Comparison of ENCODE assay signal across 14 cellular contexts in genomic region chr7:150325901-150326300, GRCh38. TPM values are rescaled to one million over a fixed set of nuclear protein-coding genes. Genes with fewer than 3 reads are reported as not detected.
"Had no signal": no experiment of that assay in that cellular context is flagged by ENCODE, and none has a peak within 500 bp of the region (broad histone marks: within the 10 kb centered on the region; RNA-seq: fewer than 3 reads in every experiment).

No MANE protein-coding gene starts in this region.

- FAIRE-seq: colon, islet of Langerhans had no signal

- H3K36me3 Mint-ChIP-seq: neural progenitor cell had no signal

- H3K4me2 ChIP-seq: neural progenitor cell had no signal

- H3K27me3 Mint-ChIP-seq: activated CD4-positive, alpha-beta memory T cell treated with anti-CD3 and anti-CD28 coated beads, Interleukin-2, amount 10 ng/mL, durations not matched to agents 7 days and 5 days; stimulated activated naive CD8-positive, alpha-beta T cell treated with anti-CD3 and anti-CD28 coated beads, Interleukin-15, Interleukin-2, amounts not matched to agents 100 ng/mL and 50 ng/mL, for 24 hours had no signal

- H3K9me3 Mint-ChIP-seq: activated CD4-positive, alpha-beta memory T cell treated with anti-CD3 and anti-CD28 coated beads, Interleukin-2, amount 10 ng/mL, durations not matched to agents 7 days and 5 days; stimulated activated naive CD8-positive, alpha-beta T cell treated with anti-CD3 and anti-CD28 coated beads, Interleukin-15, Interleukin-2, amounts not matched to agents 100 ng/mL and 50 ng/mL, for 24 hours had no signal

- DNase-seq: activated CD4-positive, alpha-beta memory T cell treated with anti-CD3 and anti-CD28 coated beads, Interleukin-2, amount 10 ng/mL, durations not matched to agents 7 days and 5 days; activated CD4-positive, alpha-beta T cell treated with anti-CD3 and anti-CD28 coated beads for 1 hour; activated effector memory CD4-positive, alpha-beta T cell treated with Interleukin-2 at 50 U/mL for 16 hours; foreskin melanocyte; head of caudate nucleus; stimulated activated CD4-positive, alpha-beta T cell treated with anti-CD3 and anti-CD28 coated beads, Interleukin-15, amount 100 ng/mL, for 24 hours; stimulated activated CD4-positive, alpha-beta T cell treated with anti-CD3 and anti-CD28 coated beads, Interleukin-4, amount 100 ng/mL, for 24 hours; testis had no signal

- H2AFZ ChIP-seq: neural progenitor cell, parathyroid adenoma had no signal

- H3K4me3 Mint-ChIP-seq: neural progenitor cell had no signal

- H3K9ac ChIP-seq: neural progenitor cell, parathyroid adenoma had no signal

- H3K27ac Mint-ChIP-seq: neural progenitor cell had no signal

- H3K36me3 ChIP-seq: neural progenitor cell had no signal

- H3K27ac ChIP-seq: neural progenitor cell, testis had no signal

- H3K9me3 ChIP-seq: left lung, testis had no signal

- H3K4me3 ChIP-seq: left lung, neural progenitor cell, testis had no signal

- H3K27me3 ChIP-seq: neural progenitor cell, testis had no signal

RNA-seq across cellular contexts. Expression of gene RARRES2, which starts 15.5 kb away (rescaled TPM):
- total RNA-seq: activated CD4-positive, alpha-beta memory T cell treated with anti-CD3 and anti-CD28 coated beads, Interleukin-2, amount 10 ng/mL, durations not matched to agents 7 days and 5 days had no signal
